Comparison of ENCODE assay signal across 16 cellular contexts in the genomic region with DNA sequence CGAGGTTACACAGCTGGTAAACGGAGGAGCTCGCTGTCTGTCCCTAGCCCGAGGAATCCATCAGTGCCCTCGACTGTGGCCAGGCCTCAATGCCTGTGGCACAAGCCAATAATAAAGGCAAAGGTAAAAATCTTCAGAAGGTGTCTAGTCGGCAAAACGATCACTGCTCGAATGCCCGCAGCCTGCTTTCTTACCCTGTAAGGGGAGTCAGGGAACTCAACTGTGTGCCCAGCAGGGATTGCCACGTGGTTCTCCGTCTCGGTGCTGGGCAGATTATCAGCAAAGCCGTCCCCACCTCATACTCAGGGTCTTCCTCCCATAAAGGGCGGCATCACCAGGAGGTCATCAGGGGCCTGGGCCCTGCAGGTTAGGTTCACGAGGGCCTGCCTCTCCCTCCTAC.
DNase-seq lines count a peak whose midpoint lies in the region; TF ChIP-seq lines count a peak whose summit lies in the region.
"Had no signal": no experiment of that assay in that cellular context is flagged by ENCODE, and none has a peak within 500 bp of the region (broad histone marks: within the 10 kb centered on the region; RNA-seq: fewer than 3 reads in every experiment).

No MANE protein-coding gene starts in this region.

- H3K27me3 ChIP-seq in spleen (replicated peaks in 1 of 7): peaks cover 0 to 86% (median 10%) of the 10 kb centered on the region in 7 donors

- no peak overlapping the region for H3K4me3 Mint-ChIP-seq in activated naive CD4-positive, alpha-beta T cell treated with anti-CD3 and anti-CD28 coated beads, Interleukin-2, amount 10 ng/mL, durations not matched to agents 7 days and 5 days
- H3K4me3 Mint-ChIP-seq in activated naive CD4-positive, alpha-beta T cell treated with anti-CD3 and anti-CD28 coated beads for 36 hours: no peak overlapping the region
- H3K4me3 Mint-ChIP-seq: CD8-positive, alpha-beta T cell; H9 had no signal

- peak; percentile 10 for DNase-seq in activated naive CD4-positive, alpha-beta T cell treated with anti-CD3 and anti-CD28 coated beads, Interleukin-2, amount 10 ng/mL, durations not matched to agents 7 days and 5 days
- no peak for DNase-seq in activated naive CD4-positive, alpha-beta T cell treated with anti-CD3 and anti-CD28 coated beads for 36 hours
- DNase-seq in GM13977 (ENCODE audit: low spot score) (peak; percentile 9), mesenteric fat pad (ENCODE audit: low spot score) (peak; percentile 57), spleen (peak; percentile 61), activated gamma-delta T cell (lab: John Stamatoyannopoulos, UW) (no peak), NCI-H187 (lab: John Stamatoyannopoulos, UW) (no peak)
- DNase-seq in activated T-cell treated with anti-CD3 and anti-CD28 coated beads, Interleukin-2, amount 50 U/mL, for 1 hour: no peak
- DNase-seq: Calu3; CD8-positive, alpha-beta T cell; DMS79 treated with DMSO at 0.1 percent for 48 hours; GF-D8; GOT3; H9 had no signal

- TF ChIP-seq CTCF in GM13977 (IDR thresholded peaks at IDR 0.05; ENCODE audit: extremely low read depth, insufficient read depth, missing control alignments) (no peak), spleen (IDR thresholded peaks at IDR 0.05 in 8 of 11, conservative IDR thresholded peaks at IDR 0.05 in 3 of 11) (no peak)

- H3K9me3 Mint-ChIP-seq in activated naive CD4-positive, alpha-beta T cell treated with anti-CD3 and anti-CD28 coated beads, Interleukin-2, amount 10 ng/mL, durations not matched to agents 7 days and 5 days: no peaks in the 10 kb centered on the region
- no peaks in the 10 kb centered on the region for H3K9me3 Mint-ChIP-seq in activated naive CD4-positive, alpha-beta T cell treated with anti-CD3 and anti-CD28 coated beads for 36 hours
- H3K9me3 Mint-ChIP-seq: CD8-positive, alpha-beta T cell; H9 had no signal

- peaks cover 46% of the 10 kb centered on the region for H3K27me3 Mint-ChIP-seq in activated naive CD4-positive, alpha-beta T cell treated with anti-CD3 and anti-CD28 coated beads, Interleukin-2, amount 10 ng/mL, durations not matched to agents 7 days and 5 days
- peaks cover 22% of the 10 kb centered on the region for H3K27me3 Mint-ChIP-seq in activated naive CD4-positive, alpha-beta T cell treated with anti-CD3 and anti-CD28 coated beads for 36 hours (ENCODE audit: low read depth)

- no peaks in the 10 kb centered on the region for H3K36me3 ChIP-seq in spleen
- H3K36me3 ChIP-seq: BLaER1 had no signal

- 64 to 92% (median 77%) methylated on average over 11 to 15 of the region's 15 CpGs for WGBS in spleen, 5 donors

- no peak for TF ChIP-seq POLR2A in spleen (IDR thresholded peaks at IDR 0.05)

- no peak overlapping the region for H3K27ac Mint-ChIP-seq in activated naive CD4-positive, alpha-beta T cell treated with anti-CD3 and anti-CD28 coated beads, Interleukin-2, amount 10 ng/mL, durations not matched to agents 7 days and 5 days
- no peak overlapping the region for H3K27ac Mint-ChIP-seq in activated naive CD4-positive, alpha-beta T cell treated with anti-CD3 and anti-CD28 coated beads for 36 hours
- H3K27ac Mint-ChIP-seq: CD8-positive, alpha-beta T cell; H9 had no signal

- no peak overlapping the region for H3K27ac ChIP-seq in spleen
- H3K27ac ChIP-seq: 22Rv1, BLaER1 had no signal

- no peaks in the 10 kb centered on the region for H3K4me1 Mint-ChIP-seq in activated naive CD4-positive, alpha-beta T cell treated with anti-CD3 and anti-CD28 coated beads, Interleukin-2, amount 10 ng/mL, durations not matched to agents 7 days and 5 days
- H3K4me1 Mint-ChIP-seq in activated naive CD4-positive, alpha-beta T cell treated with anti-CD3 and anti-CD28 coated beads for 36 hours (ENCODE audit: low read depth): no peaks in the 10 kb centered on the region

- H3K4me3 ChIP-seq in spleen: no peak overlapping the region
- H3K4me3 ChIP-seq: BLaER1 had no signal

- no peaks in the 10 kb centered on the region for H3K36me3 Mint-ChIP-seq in activated naive CD4-positive, alpha-beta T cell treated with anti-CD3 and anti-CD28 coated beads, Interleukin-2, amount 10 ng/mL, durations not matched to agents 7 days and 5 days
- H3K36me3 Mint-ChIP-seq in activated naive CD4-positive, alpha-beta T cell treated with anti-CD3 and anti-CD28 coated beads for 36 hours (ENCODE audit: low read depth): no peaks in the 10 kb centered on the region
- H3K36me3 Mint-ChIP-seq: CD8-positive, alpha-beta T cell had no signal

- H3K4me1 ChIP-seq in spleen: no peaks in the 10 kb centered on the region
- H3K4me1 ChIP-seq: BLaER1 had no signal

- intact Hi-C loops in activated naive CD4-positive, alpha-beta T cell treated with anti-CD3 and anti-CD28 coated beads for 36 hours (cut with micrococcal nuclease): no loop called here
- intact Hi-C loops in spleen (cut with DNase I; ENCODE audit: low total_unique reads): no loop called here

- H3K9me3 ChIP-seq in spleen: no peaks in the 10 kb centered on the region
- H3K9me3 ChIP-seq: BLaER1 had no signal

- in situ Hi-C loops in GM13977 (cut with MboI; ENCODE audit: low pct_unique_long_range_greater_than_20kb, low sequenced_read_pairs, unreplicated experiment): no loop called here

- CTCF ChIA-PET in activated naive CD4-positive, alpha-beta T cell treated with anti-CD3 and anti-CD28 coated beads, Interleukin-2, amount 10 ng/mL, durations not matched to agents 7 days and 5 days (lab: Charles Lee): no interaction called here
- CTCF ChIA-PET in activated naive CD4-positive, alpha-beta T cell treated with anti-CD3 and anti-CD28 coated beads for 36 hours (lab: Charles Lee): interaction anchor here (1.0 kb wide), 1 partner anchor 137 kb away, joined by 4 read pairs; no protein-coding TSS in a partner anchor

Comparison
In these comparisons a context has a peak if more than half of its experiments do, and no peak if none do; other contexts are left out.
1. DNase-seq: peak in activated naive CD4-positive, alpha-beta T cell treated with anti-CD3 and anti-CD28 coated beads, Interleukin-2, amount 10 ng/mL, durations not matched to agents 7 days and 5 days (single experiment), GM13977 (single experiment), mesenteric fat pad (single experiment) and spleen (single experiment); none in activated naive CD4-positive, alpha-beta T cell treated with anti-CD3 and anti-CD28 coated beads for 36 hours (single experiment), activated gamma-delta T cell (single experiment), NCI-H187 (0 of 2) and activated T-cell treated with anti-CD3 and anti-CD28 coated beads, Interleukin-2, amount 50 U/mL, for 1 hour (single experiment).